1 cellular context compared by ENCODE assay signal in the genomic region with DNA sequence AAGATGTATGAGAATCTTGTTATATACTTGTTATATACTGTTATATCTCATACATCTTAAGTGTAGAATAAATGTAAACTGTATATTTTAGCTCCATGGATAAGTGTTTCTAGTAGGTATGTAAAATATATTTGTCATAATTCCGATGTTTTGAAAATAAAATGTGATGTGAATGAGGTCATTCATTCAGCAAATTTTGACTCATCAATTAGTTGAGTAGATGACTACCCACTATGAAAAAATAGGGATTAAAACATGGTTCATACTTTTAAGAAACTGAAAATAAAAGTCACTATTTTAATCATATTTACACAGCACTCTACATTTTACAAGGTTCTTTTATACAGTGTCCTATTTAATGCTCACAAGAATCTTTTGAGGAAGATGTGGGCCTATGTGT.
TF ChIP-seq lines count a peak whose summit lies in the region.

No MANE protein-coding gene starts in this region.

TF ChIP-seq in IMR-90, 13 proteins besides CTCF, POLR2A, EP300 and RAD21:
- TF ChIP-seq, protein P1, sequence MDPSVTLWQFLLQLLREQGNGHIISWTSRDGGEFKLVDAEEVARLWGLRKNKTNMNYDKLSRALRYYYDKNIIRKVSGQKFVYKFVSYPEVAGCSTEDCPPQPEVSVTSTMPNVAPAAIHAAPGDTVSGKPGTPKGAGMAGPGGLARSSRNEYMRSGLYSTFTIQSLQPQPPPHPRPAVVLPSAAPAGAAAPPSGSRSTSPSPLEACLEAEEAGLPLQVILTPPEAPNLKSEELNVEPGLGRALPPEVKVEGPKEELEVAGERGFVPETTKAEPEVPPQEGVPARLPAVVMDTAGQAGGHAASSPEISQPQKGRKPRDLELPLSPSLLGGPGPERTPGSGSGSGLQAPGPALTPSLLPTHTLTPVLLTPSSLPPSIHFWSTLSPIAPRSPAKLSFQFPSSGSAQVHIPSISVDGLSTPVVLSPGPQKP (IDR thresholded peaks at IDR 0.05; ENCODE audit: borderline replicate concordance, low read depth, low read length): no peak
- TF ChIP-seq BHLHE40 (IDR thresholded peaks at IDR 0.05; ENCODE audit: low read depth, low read length) (no peak), RCOR1 (IDR thresholded peaks at IDR 0.05; ENCODE audit: insufficient replicate concordance, low read length) (no peak), RFX5 (IDR thresholded peaks at IDR 0.05; ENCODE audit: low read depth, low read length) (no peak), CHD1 (IDR thresholded peaks at IDR 0.05; ENCODE audit: low read depth, low read length) (no peak), SMC3 (IDR thresholded peaks at IDR 0.05; ENCODE audit: low read depth, low read length) (no peak), MXI1 (IDR thresholded peaks at IDR 0.05; ENCODE audit: borderline replicate concordance, low read depth, low read length) (no peak), FOS (IDR thresholded peaks at IDR 0.05; ENCODE audit: low read depth, low read length) (no peak), MAZ (IDR thresholded peaks at IDR 0.05; ENCODE audit: borderline replicate concordance, low read depth, low read length) (no peak), MAFK (IDR thresholded peaks at IDR 0.05; ENCODE audit: low read depth, low read length) (no peak), NFE2L2 (IDR thresholded peaks at IDR 0.05; ENCODE audit: low read depth, low read length) (no peak), CEBPB (IDR thresholded peaks at IDR 0.05; ENCODE audit: low read depth, low read length) (no peak)
- TF ChIP-seq, protein P2, sequence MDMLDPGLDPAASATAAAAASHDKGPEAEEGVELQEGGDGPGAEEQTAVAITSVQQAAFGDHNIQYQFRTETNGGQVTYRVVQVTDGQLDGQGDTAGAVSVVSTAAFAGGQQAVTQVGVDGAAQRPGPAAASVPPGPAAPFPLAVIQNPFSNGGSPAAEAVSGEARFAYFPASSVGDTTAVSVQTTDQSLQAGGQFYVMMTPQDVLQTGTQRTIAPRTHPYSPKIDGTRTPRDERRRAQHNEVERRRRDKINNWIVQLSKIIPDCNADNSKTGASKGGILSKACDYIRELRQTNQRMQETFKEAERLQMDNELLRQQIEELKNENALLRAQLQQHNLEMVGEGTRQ (IDR thresholded peaks at IDR 0.05; ENCODE audit: low read depth, low read length): no peak
